Comparison of ENCODE assay signal across 19 cellular contexts in the genomic region with DNA sequence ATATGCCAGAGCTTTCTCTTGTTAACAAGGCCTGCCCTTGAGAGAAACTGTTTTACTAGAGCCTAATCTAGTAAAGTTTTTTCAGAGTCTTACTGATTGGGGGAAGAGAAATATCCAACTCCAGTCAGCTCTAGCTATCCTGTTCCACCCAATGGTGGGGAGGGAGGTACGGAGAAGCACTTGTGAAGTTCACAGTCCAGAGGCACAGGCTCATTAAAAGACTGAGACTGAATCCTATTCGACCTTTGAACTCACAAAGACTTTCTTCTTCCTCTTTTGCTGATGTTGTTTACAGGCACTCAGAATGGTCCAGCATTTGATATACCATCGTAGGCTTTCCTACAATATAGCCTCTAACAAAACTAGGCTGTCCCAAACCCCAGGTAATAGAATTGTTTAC.
"Had no signal": no experiment of that assay in that cellular context is flagged by ENCODE, and none has a peak within 500 bp of the region (broad histone marks: within the 10 kb centered on the region; RNA-seq: fewer than 3 reads in every experiment).

No MANE protein-coding gene starts in this region.

- H3K4me1 ChIP-seq: gastrocnemius medialis, left lung, neural progenitor cell, prostate gland, right atrium auricular region, sigmoid colon, spleen, tibial artery had no signal

- FAIRE-seq: keratinocyte had no signal

- DNase-seq: dorsolateral prefrontal cortex; effector CD4-positive, alpha-beta T cell; foreskin fibroblast; gastrocnemius medialis; head of caudate nucleus; left lung; mesenchymal stem cell; naive thymus-derived CD4-positive, alpha-beta T cell; sigmoid colon; spleen; stimulated activated CD4-positive, alpha-beta T cell treated with anti-CD3 and anti-CD28 coated beads, Interleukin-4, amount 100 ng/mL, for 4 hours; stimulated activated naive CD8-positive, alpha-beta T cell treated with anti-CD3 and anti-CD28 coated beads, Interleukin-15, Interleukin-2, amounts not matched to agents 100 U/mL and 50 U/mL, for 24 hours; substantia nigra; testis; tibial artery had no signal

- H3K4me3 ChIP-seq: dorsolateral prefrontal cortex, gastrocnemius medialis, left lung, neural progenitor cell, prostate gland, right atrium auricular region, sigmoid colon, spleen, testis, tibial artery had no signal

- H3K9me3 ChIP-seq: gastrocnemius medialis, prostate gland, testis had no signal

- H3K27me3 ChIP-seq: dorsolateral prefrontal cortex, gastrocnemius medialis, left lung, neural progenitor cell, right atrium auricular region, sigmoid colon, spleen, testis, tibial artery had no signal

- H3K36me3 ChIP-seq: gastrocnemius medialis, left lung, neural progenitor cell, prostate gland, right atrium auricular region, sigmoid colon, tibial artery had no signal

- H3K27ac ChIP-seq: dorsolateral prefrontal cortex, gastrocnemius medialis, left lung, neural progenitor cell, prostate gland, right atrium auricular region, sigmoid colon, spleen, tibial artery had no signal

- H3K9ac ChIP-seq: neural progenitor cell had no signal
